Comparison of ENCODE assay signal across 15 cellular contexts in genomic region chr4:169251291-169252235, GRCh38. TPM values are rescaled to one million over a fixed set of nuclear protein-coding genes. Genes with fewer than 3 reads are reported as not detected.
A peak's percentile ranks its signal among the peaks of the same experiment; 100 is the strongest.
DNase-seq lines count a peak whose midpoint lies in the region; ATAC-seq, FAIRE-seq and TF ChIP-seq lines count a peak whose summit lies in the region.
"Had no signal": no experiment of that assay in that cellular context is flagged by ENCODE, and none has a peak within 500 bp of the region (broad histone marks: within the 10 kb centered on the region; RNA-seq: fewer than 3 reads in every experiment).

No MANE protein-coding gene starts in this region.

- in situ Hi-C loops in Caki2 (cut with HindIII; ENCODE audit: low pct_unique_long_range_greater_than_20kb, low sequenced_read_pairs) = no loop called here

- ATAC-seq in mucosa of descending colon (peak; percentile 73), HG02571 (IDR thresholded peaks at IDR 0.05; ENCODE audit: unreplicated experiment) (no peak)
- ATAC-seq: activated naive CD4-positive, alpha-beta T cell treated with anti-CD3 and anti-CD28 coated beads, Interleukin-2, amount 50 U/mL, for 72 hours; effector memory CD8-positive, alpha-beta T cell had no signal

- H3K4me3 ChIP-seq in Peyer's patch (no peak overlapping the region), endothelial cell of umbilical vein (replicated peaks in 1 of 3; ENCODE audit: insufficient read depth in 1 of 3, low read depth in 1 of 3, low read length in 3 of 3) (peak overlapping the region in 1 of 3 experiments; percentile 6), mucosa of descending colon (no peak overlapping the region)
- H3K4me3 ChIP-seq: ovary, upper lobe of left lung had no signal

- peak overlapping the region; percentile 47 for H3K4me2 ChIP-seq in endothelial cell of umbilical vein (ENCODE audit: insufficient read depth, low read length)

- H3K36me3 ChIP-seq in Peyer's patch (no peaks in the 10 kb centered on the region), endothelial cell of umbilical vein (ENCODE audit: control insufficient read depth in 2 of 2, extremely low read depth in 1 of 2, insufficient read depth in 2 of 2, low read length in 2 of 2) (no peaks in the 10 kb centered on the region), mucosa of descending colon (ENCODE audit: low read depth) (no peaks in the 10 kb centered on the region)
- H3K36me3 ChIP-seq: ovary, upper lobe of left lung had no signal

- BruUV-seq in endothelial cell of umbilical vein (replicated peaks; lab: Mats Ljungman, UMichigan) = TSS peak; percentile 72

- no peaks in the 10 kb centered on the region for H4K20me1 ChIP-seq in endothelial cell of umbilical vein (replicated peaks; ENCODE audit: control insufficient read depth, extremely low read depth, insufficient read depth, low read length)

- POLR2A ChIA-PET in endothelial cell of umbilical vein (lab: Charles Lee) = interaction anchor here (0.7 kb wide), 1 partner anchor 18 kb away, joined by 3 read pairs; no protein-coding TSS in a partner anchor

- peaks cover 89% of the 10 kb centered on the region for H3K79me2 ChIP-seq in endothelial cell of umbilical vein (ENCODE audit: control insufficient read depth, insufficient read depth, low read length)

- dilution Hi-C loops in endothelial cell of umbilical vein (cut with MboI; ENCODE audit: extremely low pct_ligation_motif_present, low sequenced_read_pairs) = no loop called here

- H3K27me3 ChIP-seq in Peyer's patch (no peaks in the 10 kb centered on the region), endothelial cell of umbilical vein (ENCODE audit: control insufficient read depth in 2 of 2, insufficient read depth in 2 of 2, low read length in 2 of 2) (no peaks in the 10 kb centered on the region)
- H3K27me3 ChIP-seq: ovary had no signal

- intact Hi-C loops in endothelial cell of umbilical vein (cut with micrococcal nuclease) (loop anchor here (5.0 kb wide), 1 partner anchor 94 kb away; no protein-coding TSS in a partner anchor), mucosa of descending colon (cut with DNase I, micrococcal nuclease) (no loop called here)

- FAIRE-seq in endothelial cell of umbilical vein (lab: Jason Lieb, UNC) = peak; percentile 74

- H3K9me3 ChIP-seq in Peyer's patch = no peaks in the 10 kb centered on the region
- H3K9me3 ChIP-seq in endothelial cell of umbilical vein (replicated peaks; ENCODE audit: control insufficient read depth, insufficient read depth, low read length) = no peaks in the 10 kb centered on the region
- no peaks in the 10 kb centered on the region for H3K9me3 ChIP-seq in mucosa of descending colon
- H3K9me3 ChIP-seq: ovary, upper lobe of left lung had no signal

- H3K4me1 ChIP-seq in Peyer's patch (peaks cover 0 to 57% (median 0%) of the 10 kb centered on the region in 4 donors), endothelial cell of umbilical vein (ENCODE audit: control insufficient read depth, extremely low read depth, insufficient read depth, low read length) (peaks cover 75% of the 10 kb centered on the region), mucosa of descending colon (ENCODE audit: low read depth) (peaks cover 55% of the 10 kb centered on the region)

- peak in 1 of 2 donors; percentile 27 for TF ChIP-seq POLR2A in Peyer's patch (IDR thresholded peaks at IDR 0.05)
- TF ChIP-seq POLR2A in endothelial cell of umbilical vein (IDR thresholded peaks at IDR 0.05; ENCODE audit: low read depth, low read length) = peak; percentile 34

- DNase-seq in Caki2 (ENCODE audit: low read depth) = peak; percentile 76
- DNase-seq in Peyer's patch = peak in 1 of 3 donors; percentile 60
- peak; percentile 58 for DNase-seq in endothelial cell of umbilical vein (ENCODE audit: low read depth, low spot score)
- peak in 1 of 3 donors; percentile 62 for DNase-seq in mucosa of descending colon
- no peak for DNase-seq in stimulated activated CD4-positive, alpha-beta T cell treated with anti-CD3 and anti-CD28 coated beads, Interleukin-2, amount 100 ng/mL, for 24 hours
- no peak for DNase-seq in NCI-H82 treated with DMSO at 0.1 percent for 48 hours (lab: John Stamatoyannopoulos, UW; ENCODE audit: unreplicated experiment)
- DNase-seq in midbrain (lab: John Stamatoyannopoulos, UW) = no peak
- DNase-seq: effector memory CD8-positive, alpha-beta T cell; immature natural killer cell; NCI-H2029; ovary; SHP77 treated with DMSO at 0.1 percent for 48 hours; upper lobe of left lung had no signal

- CTCF ChIA-PET in endothelial cell of umbilical vein (lab: Charles Lee) = interaction anchor here (1.3 to 6.3 kb wide), 4 partner anchors 9 to 114 kb away, joined by 3 to 31 read pairs (median 5); partner anchors contain the start of gene SH3RF1

- peak overlapping the region in 3 of 4 donors; percentile 48 to 89 (median 80) for H3K27ac ChIP-seq in Peyer's patch
- peak overlapping the region; percentile 75 for H3K27ac ChIP-seq in endothelial cell of umbilical vein (ENCODE audit: insufficient read depth, low read depth, low read length)

- H3K9ac ChIP-seq in endothelial cell of umbilical vein (replicated peaks; ENCODE audit: extremely low read depth, insufficient read depth, low read length) = peak overlapping the region; percentile 25

- TF ChIP-seq CTCF in Peyer's patch (IDR thresholded peaks at IDR 0.05) (peak in 2 of 6 experiments; percentile 13 to 16), endothelial cell of umbilical vein (IDR thresholded peaks at IDR 0.05; ENCODE audit: extremely low read depth in 1 of 2, insufficient read depth in 1 of 2, low read depth in 1 of 2, low read length in 2 of 2) (no peak), mucosa of descending colon (IDR thresholded peaks at IDR 0.05) (no peak)

- no peak overlapping the region for H2AFZ ChIP-seq in endothelial cell of umbilical vein (ENCODE audit: low read depth, low read length)

- H3K9me1 ChIP-seq in endothelial cell of umbilical vein (replicated peaks; ENCODE audit: control insufficient read depth, extremely low read depth, insufficient read depth, low read length) = no peaks in the 10 kb centered on the region

TF ChIP-seq in endothelial cell of umbilical vein, 7 proteins besides CTCF, POLR2A, EP300 and RAD21:
- no peak for TF ChIP-seq MYC (IDR thresholded peaks at IDR 0.05; ENCODE audit: low read depth, low read length)
- TF ChIP-seq FOS (IDR thresholded peaks at IDR 0.05; ENCODE audit: borderline replicate concordance, insufficient read depth, low read length) = peak; percentile 46
- TF ChIP-seq MAX (IDR thresholded peaks at IDR 0.05; ENCODE audit: insufficient read depth, insufficient read length) = no peak
- TF ChIP-seq GATA2 (IDR thresholded peaks at IDR 0.05; ENCODE audit: insufficient read depth, insufficient read length, low read depth, low read length) = no peak
- no peak for TF ChIP-seq POLR2AphosphoS5 (IDR thresholded peaks at IDR 0.05; ENCODE audit: insufficient read depth, low read depth, low read length)
- TF ChIP-seq EZH2 (IDR thresholded peaks at IDR 0.05; ENCODE audit: borderline replicate concordance, low read depth, low read length, severe bottlenecking) = no peak
- peak; percentile 84 for TF ChIP-seq JUN (IDR thresholded peaks at IDR 0.05; ENCODE audit: borderline replicate concordance, insufficient read depth, insufficient read length, low read depth)

RNA-seq across cellular contexts. Expression of gene SH3RF1, which starts 19.2 kb away (rescaled TPM):
- total RNA-seq in Caki2 (2014; rRNA removed; shearing (Covaris generic); ENCODE audit: low replicate concordance) = 7.4 and 15.3 TPM in 2 replicates
- total RNA-seq in Peyer's patch = 10 to 100 TPM; 23.1 to 55.0 (median 48.1) TPM
- total RNA-seq in endothelial cell of umbilical vein = 24.3 and 24.9 TPM in 2 replicates
- polyA plus RNA-seq in endothelial cell of umbilical vein = 16.2 and 16.7 TPM in 2 replicates
- polyA plus RNA-seq in endothelial cell of umbilical vein (2011; cell fraction: cytosol; rRNA removed) = 11.5 and 13.4 TPM in 2 replicates
- polyA plus RNA-seq in endothelial cell of umbilical vein (2011; cell fraction: nucleus; rRNA removed) = 21.1 and 23.1 TPM in 2 replicates
- 12.8 and 15.2 TPM in 2 replicates for polyA plus RNA-seq in endothelial cell of umbilical vein (2012)
- 59.1 and 61.5 TPM in 2 replicates for polyA minus RNA-seq in endothelial cell of umbilical vein
- polyA minus RNA-seq in endothelial cell of umbilical vein (2011; cell fraction: cytosol; rRNA and poly(A)+ RNA removed) = 24.1 TPM
- polyA minus RNA-seq in endothelial cell of umbilical vein (2011; cell fraction: nucleus; rRNA and poly(A)+ RNA removed) = 80.9 and 111 TPM in 2 replicates
- total RNA-seq in mucosa of descending colon = 10 to 100 TPM; 45.3 to 82.3 (median 65.5) TPM

Comparison
In these comparisons a context has a peak if more than half of its experiments do, and no peak if none do; other contexts are left out.
1. DNase-seq: peak in Caki2 (single experiment) and endothelial cell of umbilical vein (single experiment); none in stimulated activated CD4-positive, alpha-beta T cell treated with anti-CD3 and anti-CD28 coated beads, Interleukin-2, amount 100 ng/mL, for 24 hours (0 of 2), NCI-H82 treated with DMSO at 0.1 percent for 48 hours (single experiment) and midbrain (single experiment).